In the genomic region with DNA sequence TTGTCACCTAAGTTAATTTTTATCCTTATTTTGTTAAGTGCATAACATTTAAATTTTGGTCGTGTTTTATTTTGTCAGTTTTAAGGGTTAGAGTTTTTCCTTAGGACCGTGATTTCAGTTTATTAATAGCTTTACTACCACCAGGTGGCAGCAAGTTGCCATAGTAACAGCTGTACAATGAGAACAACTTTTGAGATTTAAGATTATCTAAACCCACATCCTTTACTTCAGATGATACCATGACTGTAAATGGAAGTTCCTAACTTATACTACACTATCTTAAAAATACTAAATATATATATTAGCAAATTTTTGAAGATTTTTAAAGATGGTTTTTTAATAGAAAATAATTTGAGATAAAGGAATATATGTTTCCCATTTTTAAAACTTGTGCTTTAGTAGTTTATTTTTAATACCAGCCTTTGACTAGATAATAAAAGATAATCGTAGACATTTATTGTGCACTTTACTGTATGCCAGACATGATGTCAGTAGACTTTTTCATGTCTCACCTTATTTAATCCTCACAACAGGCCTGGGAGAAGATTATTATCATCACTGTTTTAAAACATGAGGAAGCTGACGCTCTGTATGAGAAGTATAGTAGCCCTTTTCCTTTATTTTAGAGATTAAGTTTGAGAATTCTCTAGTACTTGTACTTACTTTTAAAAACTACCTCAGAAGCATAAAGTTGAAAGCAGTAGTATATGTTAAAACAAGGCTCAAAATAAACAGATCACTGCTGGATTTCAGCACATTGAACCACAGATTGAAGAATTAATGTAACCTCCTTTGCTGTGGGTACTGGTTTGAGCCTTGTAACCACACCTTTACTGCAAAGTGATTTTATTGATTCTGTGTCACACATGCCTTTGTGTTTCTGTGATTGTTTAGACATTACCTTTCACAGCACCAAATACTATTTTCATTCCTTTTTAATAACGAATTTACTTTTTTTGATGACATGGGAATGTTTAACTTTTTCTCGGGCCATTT, we compare ENCODE assay signal across 8 cellular contexts. TPM values are rescaled to one million over a fixed set of nuclear protein-coding genes. Genes with fewer than 3 reads are reported as not detected.
DNase-seq lines count a peak whose midpoint lies in the region; ATAC-seq and TF ChIP-seq lines count a peak whose summit lies in the region.

No MANE protein-coding gene starts in this region.

- peak; percentile 76 for TF ChIP-seq CTCF in foreskin keratinocyte (conservative IDR thresholded peaks at IDR 0.05)

- H3K27me3 ChIP-seq in foreskin keratinocyte, result no peaks in the 10 kb centered on the region

- H3K27ac ChIP-seq in foreskin keratinocyte, result no peak overlapping the region

- DNase-seq in activated CD8-positive, alpha-beta memory T cell treated with anti-CD3 and anti-CD28 coated beads for 1 hour (ENCODE audit: extremely low read depth in 1 of 2, low read depth in 1 of 2), result peak; percentile 10 to 23
- DNase-seq in activated CD8-positive, alpha-beta memory T cell treated with anti-CD3 and anti-CD28 coated beads for 24 hours, result no peak
- DNase-seq in NCI-H460 (ENCODE audit: extremely low read depth, low read depth) (peak; percentile 41), activated T-helper 1 cell treated with Interleukin-2 at 50 U/mL for 16 hours (ENCODE audit: low read depth) (peak; percentile 15), foreskin keratinocyte (peak; percentile 9 to 39), pulmonary artery endothelial cell (ENCODE audit: low read depth, low spot score) (peak; percentile 22)

- H3K4me1 ChIP-seq in foreskin keratinocyte, result no peaks in the 10 kb centered on the region

- peak; percentile 58 for ATAC-seq in HG02623 (IDR thresholded peaks at IDR 0.05; ENCODE audit: unreplicated experiment)
- ATAC-seq in foreskin keratinocyte, result peak; percentile 64
- no peak for ATAC-seq in GM19397 (IDR thresholded peaks at IDR 0.05; ENCODE audit: unreplicated experiment)

RNA-seq across cellular contexts. Expression of a gene that starts 27.5 kb away (rescaled TPM):
- 47.3 and 71.4 TPM in 2 replicates for total RNA-seq in NCI-H460 (2014; rRNA removed; shearing (Covaris generic))
- 91.7 and 147 TPM in 2 replicates for polyA plus RNA-seq in NCI-H460 (2014; cell fraction: nucleus; rRNA removed)
- total RNA-seq in foreskin keratinocyte (34.8 and 40.2 TPM in 2 replicates), pulmonary artery endothelial cell (57.9 and 82.9 TPM in 2 replicates)
- 8.9 and 11.1 TPM in 2 replicates for polyA plus RNA-seq in foreskin keratinocyte
